10 cellular contexts compared by ENCODE assay signal in the genomic region with DNA sequence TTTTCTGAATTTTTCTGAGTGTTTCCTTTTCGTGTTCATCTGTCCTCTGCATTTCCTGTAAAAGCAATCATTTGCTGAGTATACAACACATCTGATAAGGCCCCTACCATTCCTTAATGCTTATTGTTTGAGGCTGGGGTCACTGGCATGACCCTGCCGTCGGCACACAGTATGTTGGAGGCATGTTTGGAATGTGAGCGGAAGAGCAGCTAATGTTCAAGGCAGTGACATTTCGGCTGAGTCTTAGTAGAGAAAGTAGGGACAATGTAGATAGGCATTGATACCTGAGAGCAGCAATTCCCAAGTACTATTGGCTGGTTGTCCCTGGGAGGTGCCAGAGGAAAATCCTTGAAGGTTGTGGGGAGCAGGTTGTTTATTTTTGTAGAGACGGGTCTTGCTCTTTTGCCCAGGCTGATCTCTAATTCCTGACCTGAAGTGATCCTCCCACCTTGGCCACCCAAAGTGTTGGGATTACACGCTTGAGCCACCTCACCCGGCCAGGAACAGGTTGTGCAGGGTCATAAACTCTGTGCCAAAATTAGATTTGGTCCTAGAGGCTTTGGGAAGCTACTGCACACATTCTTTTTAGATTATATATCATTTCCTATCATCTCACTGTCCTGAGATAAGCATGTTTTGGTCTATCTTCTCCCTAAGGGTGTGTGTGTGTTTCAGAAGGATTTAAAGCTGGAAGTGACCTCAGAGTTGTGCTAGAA. TPM values are rescaled to one million over a fixed set of nuclear protein-coding genes. Genes with fewer than 3 reads are reported as not detected.
DNase-seq lines count a peak whose midpoint lies in the region; ATAC-seq and TF ChIP-seq lines count a peak whose summit lies in the region.
"Had no signal": no experiment of that assay in that cellular context is flagged by ENCODE, and none has a peak within 500 bp of the region (broad histone marks: within the 10 kb centered on the region; RNA-seq: fewer than 3 reads in every experiment).

No MANE protein-coding gene starts in this region.

- H3K36me3 ChIP-seq in WERI-Rb-1, result peaks cover 23% of the 10 kb centered on the region
- H3K36me3 ChIP-seq in neuronal stem cell (replicated peaks in 1 of 2; ENCODE audit: control insufficient read depth in 2 of 2, insufficient read depth in 2 of 2, low read length in 2 of 2), result peaks cover 0 to 47% of the 10 kb centered on the region in 2 donors
- no peaks in the 10 kb centered on the region for H3K36me3 ChIP-seq in prostate gland
- H3K36me3 ChIP-seq: breast epithelium had no signal

- H3K9me3 Mint-ChIP-seq in glutamatergic neuron (ENCODE audit: unreplicated experiment), result peaks cover 8% of the 10 kb centered on the region
- no peaks in the 10 kb centered on the region for H3K9me3 Mint-ChIP-seq in stimulated activated naive B cell treated with anti-CD40 and anti-IgM and Interleukin-4, amounts not matched to agents 10 μg/mL and 1 μg/mL and 100 μg/mL, for 72 hours
- no peaks in the 10 kb centered on the region for H3K9me3 Mint-ChIP-seq in activated T-cell treated with anti-CD3 and anti-CD28 coated beads, Interleukin-2, amount 50 U/mL, for 72 hours

- peak overlapping the region; percentile 80 for H3K4me3 Mint-ChIP-seq in glutamatergic neuron (ENCODE audit: unreplicated experiment)
- H3K4me3 Mint-ChIP-seq in stimulated activated naive B cell treated with anti-CD40 and anti-IgM and Interleukin-4, amounts not matched to agents 10 μg/mL and 1 μg/mL and 100 μg/mL, for 72 hours, result no peak overlapping the region
- no peak overlapping the region for H3K4me3 Mint-ChIP-seq in activated T-cell treated with anti-CD3 and anti-CD28 coated beads, Interleukin-2, amount 50 U/mL, for 72 hours

- H3K9me3 ChIP-seq in WERI-Rb-1 (ENCODE audit: severe bottlenecking) (no peaks in the 10 kb centered on the region), neuronal stem cell (replicated peaks in 1 of 2; ENCODE audit: control insufficient read depth in 2 of 2, insufficient read depth in 1 of 2, low read depth in 1 of 2, low read length in 2 of 2) (no peaks in the 10 kb centered on the region), prostate gland (no peaks in the 10 kb centered on the region)
- H3K9me3 ChIP-seq: breast epithelium had no signal

- H3K27me3 Mint-ChIP-seq in glutamatergic neuron (ENCODE audit: unreplicated experiment), result peaks cover 11% of the 10 kb centered on the region
- H3K27me3 Mint-ChIP-seq in stimulated activated naive B cell treated with anti-CD40 and anti-IgM and Interleukin-4, amounts not matched to agents 10 μg/mL and 1 μg/mL and 100 μg/mL, for 72 hours, result no peaks in the 10 kb centered on the region
- no peaks in the 10 kb centered on the region for H3K27me3 Mint-ChIP-seq in activated T-cell treated with anti-CD3 and anti-CD28 coated beads, Interleukin-2, amount 50 U/mL, for 72 hours (ENCODE audit: low read depth)

- H4K91ac ChIP-seq in neuronal stem cell (ENCODE audit: low read depth, low read length, poor library complexity), result no peak overlapping the region

- TF ChIP-seq CTCF in WERI-Rb-1 (IDR thresholded peaks at IDR 0.05; ENCODE audit: low read depth, low read length) (no peak), glutamatergic neuron (IDR thresholded peaks at IDR 0.05; ENCODE audit: partially characterized antibody, unreplicated experiment) (no peak), prostate gland (IDR thresholded peaks at IDR 0.05) (no peak)

- TF ChIP-seq POLR2A in prostate gland (IDR thresholded peaks at IDR 0.05), result no peak

- H2AFZ ChIP-seq in neuronal stem cell (ENCODE audit: low read length), result no peak overlapping the region

- peak overlapping the region; percentile 100 for H3K27ac Mint-ChIP-seq in glutamatergic neuron (ENCODE audit: unreplicated experiment)
- no peak overlapping the region for H3K27ac Mint-ChIP-seq in stimulated activated naive B cell treated with anti-CD40 and anti-IgM and Interleukin-4, amounts not matched to agents 10 μg/mL and 1 μg/mL and 100 μg/mL, for 72 hours
- H3K27ac Mint-ChIP-seq in activated T-cell treated with anti-CD3 and anti-CD28 coated beads, Interleukin-2, amount 50 U/mL, for 72 hours, result no peak overlapping the region

- H3K27ac ChIP-seq in WERI-Rb-1, result peak overlapping the region; percentile 94
- no peak overlapping the region for H3K27ac ChIP-seq in neuronal stem cell (replicated peaks; ENCODE audit: low read length)
- no peak overlapping the region for H3K27ac ChIP-seq in prostate gland

- no peaks in the 10 kb centered on the region for H3K36me3 Mint-ChIP-seq in glutamatergic neuron (ENCODE audit: unreplicated experiment)
- peaks cover 4 to 29% of the 10 kb centered on the region in 2 donors for H3K36me3 Mint-ChIP-seq in stimulated activated naive B cell treated with anti-CD40 and anti-IgM and Interleukin-4, amounts not matched to agents 10 μg/mL and 1 μg/mL and 100 μg/mL, for 72 hours
- H3K36me3 Mint-ChIP-seq in activated T-cell treated with anti-CD3 and anti-CD28 coated beads, Interleukin-2, amount 50 U/mL, for 72 hours (ENCODE audit: insufficient read depth in 2 of 2), result peaks cover 0 to 2% of the 10 kb centered on the region in 2 donors

- no peak overlapping the region for H2BK5ac ChIP-seq in neuronal stem cell (ENCODE audit: low read length)

- no peak overlapping the region for H2BK15ac ChIP-seq in neuronal stem cell (ENCODE audit: low read length)

- intact Hi-C loops in prostate gland (cut with DNase I) (no loop called here), head of caudate nucleus (cut with DNase I) (no loop called here)

- no peak overlapping the region for H3K23ac ChIP-seq in neuronal stem cell (ENCODE audit: low read depth, low read length, poor library complexity)

- H2AK5ac ChIP-seq in neuronal stem cell (ENCODE audit: low read depth, low read length), result no peak overlapping the region

- H4K8ac ChIP-seq in neuronal stem cell (ENCODE audit: low read depth, low read length), result no peak overlapping the region

- no peak overlapping the region for H2BK12ac ChIP-seq in neuronal stem cell (ENCODE audit: low read length)

- peaks cover 6% of the 10 kb centered on the region for H3K79me1 ChIP-seq in neuronal stem cell (ENCODE audit: low read depth, low read length)

- no peaks in the 10 kb centered on the region for H3K27me3 ChIP-seq in WERI-Rb-1 (ENCODE audit: insufficient read depth, low read depth, severe bottlenecking)
- no peaks in the 10 kb centered on the region for H3K27me3 ChIP-seq in neuronal stem cell (ENCODE audit: control insufficient read depth in 3 of 3, insufficient read depth in 3 of 3, low read depth in 1 of 3, low read length in 3 of 3)
- H3K27me3 ChIP-seq in prostate gland (replicated peaks; ENCODE audit: insufficient read depth), result no peaks in the 10 kb centered on the region
- H3K27me3 ChIP-seq: breast epithelium had no signal

- H3K4me3 ChIP-seq in WERI-Rb-1 (ENCODE audit: low read depth, low read length) (peak overlapping the region; percentile 36), neuronal stem cell (ENCODE audit: low read length in 2 of 2) (no peak overlapping the region), prostate gland (no peak overlapping the region)
- H3K4me3 ChIP-seq: breast epithelium had no signal

- H3K9ac ChIP-seq in neuronal stem cell (ENCODE audit: low read depth, low read length, poor library complexity), result no peak overlapping the region

- in situ Hi-C loops in G401 (cut with HindIII; ENCODE audit: low sequenced_read_pairs), result no loop called here

- H3K4me1 ChIP-seq in neuronal stem cell (ENCODE audit: control insufficient read depth in 2 of 2, insufficient read depth in 1 of 2, low read depth in 1 of 2, low read length in 2 of 2) (peaks cover 12 to 19% of the 10 kb centered on the region in 2 donors), prostate gland (replicated peaks) (peaks cover 9% of the 10 kb centered on the region)

- H3K4me2 ChIP-seq in neuronal stem cell (ENCODE audit: insufficient read depth, low read length, poor library complexity, severe bottlenecking), result peak overlapping the region; percentile 26

- no peak overlapping the region for H2BK120ac ChIP-seq in neuronal stem cell (ENCODE audit: low read depth, low read length)

- H3K4ac ChIP-seq in neuronal stem cell (ENCODE audit: low read length), result no peak overlapping the region

- ATAC-seq in stimulated activated naive B cell treated with anti-CD40 and anti-IgM and Interleukin-4, amounts not matched to agents 10 μg/mL and 1 μg/mL and 100 μg/mL, for 72 hours (replicated peaks), result no peak
- ATAC-seq in activated T-cell treated with anti-CD3 and anti-CD28 coated beads, Interleukin-2, amount 50 U/mL, for 72 hours (replicated peaks in 1 of 2), result no peak

- H3K4me1 Mint-ChIP-seq in glutamatergic neuron (ENCODE audit: low read depth, unreplicated experiment), result peaks cover 35% of the 10 kb centered on the region
- peaks cover 12 to 37% of the 10 kb centered on the region in 2 donors for H3K4me1 Mint-ChIP-seq in stimulated activated naive B cell treated with anti-CD40 and anti-IgM and Interleukin-4, amounts not matched to agents 10 μg/mL and 1 μg/mL and 100 μg/mL, for 72 hours
- H3K4me1 Mint-ChIP-seq in activated T-cell treated with anti-CD3 and anti-CD28 coated beads, Interleukin-2, amount 50 U/mL, for 72 hours (ENCODE audit: low read depth), result peaks cover 28% of the 10 kb centered on the region

- no peak overlapping the region for H3K18ac ChIP-seq in neuronal stem cell (ENCODE audit: low read length)

- no peak overlapping the region for H3K14ac ChIP-seq in neuronal stem cell (ENCODE audit: low read length)

- DNase-seq in G401 (ENCODE audit: low spot score), result peak; percentile 41
- peak; percentile 84 for DNase-seq in WERI-Rb-1
- DNase-seq in glutamatergic neuron, result no peak
- peak; percentile 35 for DNase-seq in neuronal stem cell (ENCODE audit: low spot score)
- DNase-seq in stimulated activated naive B cell treated with anti-CD40 and anti-IgM and Interleukin-4, amounts not matched to agents 10 μg/mL and 1 μg/mL and 100 μg/mL, for 72 hours, result no peak
- no peak for DNase-seq in activated T-cell treated with anti-CD3 and anti-CD28 coated beads, Interleukin-2, amount 50 U/mL, for 72 hours
- DNase-seq in prostate gland (ENCODE audit: low spot score), result no peak
- DNase-seq in head of caudate nucleus, result no peak
- DNase-seq: NCI-H510A treated with DMSO at 0.1 percent for 48 hours had no signal

- WGBS in neuronal stem cell (ENCODE audit: extremely low coverage in 2 of 2, insufficient read length in 2 of 2, insufficient replicate concordance in 1 of 2), 2 donors, result no CpG with 5 or more reads among the region's 8 CpGs
- WGBS in prostate gland, result 32% methylated on average over 8 of the region's 8 CpGs

RNA-seq across cellular contexts. Expression of a gene that starts 13.5 kb away (rescaled TPM):
- total RNA-seq in G401 (2014; rRNA removed; shearing (Covaris generic)), result 6.6 and 9.0 TPM in 2 replicates
- total RNA-seq in glutamatergic neuron (ENCODE audit: unreplicated experiment) (71.0 TPM), prostate gland (10 to 100 TPM; 31.7 to 47.4 TPM)
- polyA plus RNA-seq in neuronal stem cell (2013, experiment 1 of 2), result 16.8 TPM
- 16.8 TPM for polyA plus RNA-seq in neuronal stem cell (2013, experiment 2 of 2)
- total RNA-seq in activated T-cell treated with anti-CD3 and anti-CD28 coated beads, Interleukin-2, amount 50 U/mL, for 72 hours, result 10 to 100 TPM; 24.1 to 38.8 TPM

Comparison
In these comparisons a context has a peak if more than half of its experiments do, and no peak if none do; other contexts are left out.
1. DNase-seq: peak in G401 (single experiment), WERI-Rb-1 (single experiment) and neuronal stem cell (single experiment); none in glutamatergic neuron (single experiment), stimulated activated naive B cell treated with anti-CD40 and anti-IgM and Interleukin-4, amounts not matched to agents 10 μg/mL and 1 μg/mL and 100 μg/mL, for 72 hours (single experiment), activated T-cell treated with anti-CD3 and anti-CD28 coated beads, Interleukin-2, amount 50 U/mL, for 72 hours (0 of 2), prostate gland (single experiment) and head of caudate nucleus (0 of 42).